8 cellular contexts compared by ENCODE assay signal in the genomic region with DNA sequence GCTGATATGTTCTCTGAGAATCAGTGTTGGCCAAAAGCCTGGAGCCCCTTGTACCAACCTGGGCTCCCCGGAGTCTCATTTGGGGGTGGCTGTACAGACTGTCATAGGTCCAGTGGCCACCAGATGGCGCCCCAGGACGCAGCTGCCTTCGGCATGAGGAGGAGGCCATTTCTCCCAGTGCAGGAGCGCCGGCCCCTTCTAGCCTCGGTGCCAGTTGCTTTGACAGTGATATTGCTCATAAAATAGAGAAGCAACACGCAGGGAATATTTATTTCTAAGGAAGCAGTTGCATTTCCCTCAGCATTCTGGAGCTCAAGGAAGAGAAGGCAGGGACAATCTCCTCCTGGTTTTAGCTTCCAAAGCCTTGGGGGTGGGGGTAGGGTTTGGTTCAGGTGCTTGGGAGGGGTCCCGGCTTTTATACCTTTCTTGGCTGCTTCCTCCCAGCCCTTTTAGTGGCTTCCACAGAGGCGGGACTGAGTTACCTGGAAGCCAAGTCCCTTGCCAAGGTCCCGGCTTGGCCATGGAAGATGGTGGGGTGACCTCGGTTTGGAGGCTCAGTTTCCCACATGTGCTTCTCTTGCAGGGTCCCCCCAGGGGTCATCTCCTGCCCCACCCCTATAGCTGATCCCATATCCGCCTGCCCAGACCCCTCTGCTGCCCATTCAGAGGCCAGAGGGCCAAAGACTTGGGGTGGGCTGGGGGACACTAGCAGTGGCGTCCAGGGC.
DNase-seq lines count a peak whose midpoint lies in the region; ATAC-seq and TF ChIP-seq lines count a peak whose summit lies in the region.

No MANE protein-coding gene starts in this region.

- DNase-seq in A172 (ENCODE audit: low spot score) (peak; percentile 73), NCI-H524 treated with DMSO at 0.1 percent for 48 hours (lab: John Stamatoyannopoulos, UW) (peak; percentile 66), coronary artery (ENCODE audit: low spot score) (peak; percentile 85)
- DNase-seq in activated CD4-positive, alpha-beta T cell treated with anti-CD3 and anti-CD28 coated beads, Interleukin-2, amount 10 ng/mL, durations not matched to agents 24 days and 14 days = peak; percentile 95
- peak; percentile 80 to 94 for DNase-seq in stimulated activated CD4-positive, alpha-beta T cell treated with anti-CD3 and anti-CD28 coated beads, Interleukin-4, amount 100 ng/mL, for 48 hours (ENCODE audit: low read depth in 2 of 2)

- H3K9me3 ChIP-seq in liver (ENCODE audit: control insufficient read depth in 4 of 4, low read length in 3 of 4) = no peaks in the 10 kb centered on the region

- H3K27ac Mint-ChIP-seq in activated CD4-positive, alpha-beta T cell treated with anti-CD3 and anti-CD28 coated beads, Interleukin-2, amount 10 ng/mL, durations not matched to agents 24 days and 14 days = no peak overlapping the region

- peak overlapping the region; percentile 39 for H3K4me3 ChIP-seq in coronary artery
- no peak overlapping the region for H3K4me3 ChIP-seq in liver (ENCODE audit: low read depth in 1 of 3, low read length in 3 of 3)

- H3K27me3 ChIP-seq in liver (ENCODE audit: control insufficient read depth in 4 of 4, insufficient read depth in 4 of 4, low read length in 3 of 4) = no peaks in the 10 kb centered on the region

- no peak overlapping the region for H3K27ac ChIP-seq in coronary artery
- no peak overlapping the region for H3K27ac ChIP-seq in liver (ENCODE audit: low read depth in 1 of 2, low read length in 2 of 2)

- no peak overlapping the region for H3K9ac ChIP-seq in liver (ENCODE audit: low read depth in 1 of 2, low read length in 2 of 2)

- H3K36me3 Mint-ChIP-seq in activated CD4-positive, alpha-beta T cell treated with anti-CD3 and anti-CD28 coated beads, Interleukin-2, amount 10 ng/mL, durations not matched to agents 24 days and 14 days (ENCODE audit: low read depth) = no peaks in the 10 kb centered on the region

- intact Hi-C loops in activated CD4-positive, alpha-beta T cell treated with anti-CD3 and anti-CD28 coated beads, Interleukin-2, amount 10 ng/mL, durations not matched to agents 24 days and 14 days (cut with micrococcal nuclease) = loop anchor here (1.0 kb wide), 1 partner anchor 281 kb away; no protein-coding TSS in a partner anchor

- no peak overlapping the region for H3K4me3 Mint-ChIP-seq in activated CD4-positive, alpha-beta T cell treated with anti-CD3 and anti-CD28 coated beads, Interleukin-2, amount 10 ng/mL, durations not matched to agents 24 days and 14 days

- ATAC-seq in GM18511 (IDR thresholded peaks at IDR 0.05; ENCODE audit: unreplicated experiment) = peak; percentile 88
- ATAC-seq in HG03520 (IDR thresholded peaks at IDR 0.05; ENCODE audit: unreplicated experiment) = peak; percentile 85

- H3K9me3 Mint-ChIP-seq in activated CD4-positive, alpha-beta T cell treated with anti-CD3 and anti-CD28 coated beads, Interleukin-2, amount 10 ng/mL, durations not matched to agents 24 days and 14 days = no peaks in the 10 kb centered on the region

- peak; percentile 95 to 96 for TF ChIP-seq RAD21 in liver (IDR thresholded peaks at IDR 0.05)

- no peaks in the 10 kb centered on the region for H3K27me3 Mint-ChIP-seq in activated CD4-positive, alpha-beta T cell treated with anti-CD3 and anti-CD28 coated beads, Interleukin-2, amount 10 ng/mL, durations not matched to agents 24 days and 14 days

- H3K4me1 Mint-ChIP-seq in activated CD4-positive, alpha-beta T cell treated with anti-CD3 and anti-CD28 coated beads, Interleukin-2, amount 10 ng/mL, durations not matched to agents 24 days and 14 days = peaks cover 10% of the 10 kb centered on the region

- H3K4me1 ChIP-seq in liver (ENCODE audit: control insufficient read depth in 4 of 4, insufficient read depth in 4 of 4, low read length in 3 of 4) = peaks cover 0 to 3% (median 0%) of the 10 kb centered on the region in 4 donors

- WGBS in liver = 27% methylated on average over 14 of the region's 14 CpGs

- TF ChIP-seq CTCF in coronary artery (IDR thresholded peaks at IDR 0.05) = peak; percentile 93
- TF ChIP-seq CTCF in liver (IDR thresholded peaks at IDR 0.05; ENCODE audit: low read depth, low read length, missing input control) = peak; percentile 94

- no peaks in the 10 kb centered on the region for H3K36me3 ChIP-seq in liver (ENCODE audit: control insufficient read depth in 4 of 4, insufficient read depth in 3 of 4, low read depth in 1 of 4, low read length in 3 of 4)

TF ChIP-seq in liver, 16 proteins besides CTCF, POLR2A, EP300 and RAD21:
- TF ChIP-seq YY1 (IDR thresholded peaks at IDR 0.05) (peak; percentile 53), HNF4G (IDR thresholded peaks at IDR 0.05) (no peak)
TF ChIP-seq in liver: peak in this region for 1.
